ENCODE assay signal across 8 cellular contexts in the genomic region with DNA sequence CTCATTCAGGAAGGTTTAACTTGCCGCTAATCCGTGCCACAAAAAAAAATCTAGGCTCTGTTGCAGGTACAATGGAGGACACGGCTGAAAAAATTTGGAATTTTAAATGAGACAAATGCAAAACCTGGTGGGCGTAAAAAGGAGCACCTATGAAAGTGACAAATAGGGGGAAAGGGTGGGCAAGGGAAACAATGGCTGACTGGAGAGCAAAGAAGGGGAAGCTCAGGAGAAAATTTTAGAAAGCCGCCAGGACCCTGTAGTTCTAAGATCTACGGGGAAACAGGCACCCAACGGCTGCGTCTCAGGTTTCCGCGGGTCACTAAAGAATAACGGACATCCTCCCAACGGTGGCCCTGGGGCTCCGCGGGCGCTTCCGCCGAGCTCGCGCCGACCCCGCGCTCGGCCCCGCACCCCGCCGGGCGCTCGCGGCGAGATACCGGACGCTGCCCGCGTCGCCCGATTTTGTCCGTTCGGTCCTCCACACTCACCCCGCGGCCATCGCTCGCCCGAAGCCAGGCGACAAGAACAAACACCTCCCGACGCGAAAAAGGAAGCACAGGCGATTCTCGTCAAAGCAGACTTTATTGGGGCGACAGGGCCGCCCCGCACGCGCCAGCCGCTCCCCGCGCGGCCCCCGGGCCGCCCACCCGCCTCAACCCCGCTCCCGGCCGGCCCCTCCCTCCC. TPM values are rescaled to one million over a fixed set of nuclear protein-coding genes. Genes with fewer than 3 reads are reported as not detected.
DNase-seq lines count a peak whose midpoint lies in the region; ATAC-seq and TF ChIP-seq lines count a peak whose summit lies in the region.

No MANE protein-coding gene starts in this region.

- H3K9me3 ChIP-seq in KOPT-K1 (ENCODE audit: insufficient read depth, low read length, poor library complexity, severe bottlenecking), result no peaks in the 10 kb centered on the region
- 0 out of 2 replicates have a peak, but pooled peaks cover 7% of the 10 kb centered on the region for H3K9me3 ChIP-seq in SJSA1 (replicated peaks)
- no peaks in the 10 kb centered on the region for H3K9me3 ChIP-seq in adipocyte (ENCODE audit: control insufficient read depth, low read length)
- no peaks in the 10 kb centered on the region for H3K9me3 ChIP-seq in hepatocyte (ENCODE audit: low read depth)
- no peaks in the 10 kb centered on the region for H3K9me3 ChIP-seq in sigmoid colon

- H3K4me3 ChIP-seq in SJSA1 (peak overlapping the region; percentile 98), adipocyte (ENCODE audit: low read length) (peak overlapping the region; percentile 95), hepatocyte (peak overlapping the region; percentile 98), sigmoid colon (peak overlapping the region; percentile 48 to 100 (median 98))

- H3K9me2 ChIP-seq in hepatocyte (replicated peaks; ENCODE audit: insufficient read depth), result no peaks in the 10 kb centered on the region

- DNase-seq in Ammon's horn (ENCODE audit: low spot score) (peak; percentile 42), GM19238 (ENCODE audit: insufficient read length, low spot score) (peak; percentile 49), SJSA1 (ENCODE audit: low read depth in 1 of 2, low spot score in 2 of 2) (peak; percentile 41 to 50), adipocyte (ENCODE audit: low read depth) (peak; percentile 73), hepatocyte (ENCODE audit: low spot score) (peak; percentile 73), sigmoid colon (peak; percentile 79)

- H3K9ac ChIP-seq in adipocyte (ENCODE audit: low read length), result peak overlapping the region; percentile 97

- ATAC-seq in HG03442 (IDR thresholded peaks at IDR 0.05; ENCODE audit: unreplicated experiment), result no peak

- peak overlapping the region; percentile 49 for H2AFZ ChIP-seq in hepatocyte

- no peaks in the 10 kb centered on the region for H3K27me3 ChIP-seq in SJSA1 (replicated peaks)
- H3K27me3 ChIP-seq in adipocyte (replicated peaks; ENCODE audit: control insufficient read depth, insufficient read depth, low read length), result no peaks in the 10 kb centered on the region
- no peaks in the 10 kb centered on the region for H3K27me3 ChIP-seq in hepatocyte
- H3K27me3 ChIP-seq in sigmoid colon, result no peaks in the 10 kb centered on the region

- H3K36me3 ChIP-seq in KOPT-K1 (ENCODE audit: insufficient read depth, low read length) (peaks cover 40% of the 10 kb centered on the region), SJSA1 (peaks cover 48% of the 10 kb centered on the region), adipocyte (ENCODE audit: control insufficient read depth, insufficient read depth, low read length, severe bottlenecking) (no peaks in the 10 kb centered on the region), hepatocyte (replicated peaks; ENCODE audit: insufficient read depth, low read depth) (no peaks in the 10 kb centered on the region), sigmoid colon (no peaks in the 10 kb centered on the region)

- WGBS in hepatocyte (ENCODE audit: low lambda C conversion rate, missing lambda C conversion rate), result 3% methylated on average over 51 of the region's 64 CpGs
- WGBS in sigmoid colon, 2 donors, result 0 to 1% methylated on average over 64 of the region's 64 CpGs

- no peak for TF ChIP-seq POLR2A in sigmoid colon (IDR thresholded peaks at IDR 0.05)

- TF ChIP-seq CTCF in hepatocyte (IDR thresholded peaks at IDR 0.05; ENCODE audit: poor library complexity), result no peak
- no peak for TF ChIP-seq CTCF in sigmoid colon (IDR thresholded peaks at IDR 0.05)

- peaks cover 83% of the 10 kb centered on the region for H3K79me2 ChIP-seq in hepatocyte

- H4K20me1 ChIP-seq in hepatocyte (ENCODE audit: insufficient read depth, poor library complexity, severe bottlenecking), result peaks cover 55% of the 10 kb centered on the region

- TF ChIP-seq EP300 in sigmoid colon (IDR thresholded peaks at IDR 0.05), result no peak

- H3K4me2 ChIP-seq in hepatocyte, result peak overlapping the region; percentile 76

- H3K4me1 ChIP-seq in SJSA1 (replicated peaks) (peaks cover 12% of the 10 kb centered on the region), adipocyte (ENCODE audit: control insufficient read depth, insufficient read depth, low read length) (peaks cover 26% of the 10 kb centered on the region), hepatocyte (ENCODE audit: insufficient read depth) (peaks cover 20% of the 10 kb centered on the region), sigmoid colon (peaks cover 0 to 41% (median 39%) of the 10 kb centered on the region in 4 donors)

- intact Hi-C loops in sigmoid colon (cut with DNase I), result loop anchor here (1.0 to 2.0 kb wide), 2 partner anchors 22 to 45 kb away; no protein-coding TSS in a partner anchor

- H3K27ac ChIP-seq in KOPT-K1 (ENCODE audit: low read depth, low read length, poor library complexity, severe bottlenecking), result peak overlapping the region; percentile 97
- peak overlapping the region; percentile 97 for H3K27ac ChIP-seq in SJSA1
- H3K27ac ChIP-seq in hepatocyte, result peak overlapping the region; percentile 99
- H3K27ac ChIP-seq in sigmoid colon, result peak overlapping the region; percentile 98 to 100 (median 98)

RNA-seq across cellular contexts. Expression of a gene that starts 1.1 kb away (rescaled TPM):
- 41.1 and 49.0 TPM in 2 replicates for total RNA-seq in SJSA1 (2014; rRNA removed; shearing (Covaris generic))
- total RNA-seq in hepatocyte, result 52.6 and 58.5 TPM in 2 replicates
- polyA plus RNA-seq in hepatocyte, result 27.3 and 32.6 TPM in 2 replicates
- 10 to 100 TPM; 53.9 to 61.5 (median 55.2) TPM for total RNA-seq in sigmoid colon
- 10 to 100 TPM; 26.7 to 46.7 (median 40.2) TPM for polyA plus RNA-seq in sigmoid colon
